1 cellular context compared by ENCODE assay signal in the genomic region with DNA sequence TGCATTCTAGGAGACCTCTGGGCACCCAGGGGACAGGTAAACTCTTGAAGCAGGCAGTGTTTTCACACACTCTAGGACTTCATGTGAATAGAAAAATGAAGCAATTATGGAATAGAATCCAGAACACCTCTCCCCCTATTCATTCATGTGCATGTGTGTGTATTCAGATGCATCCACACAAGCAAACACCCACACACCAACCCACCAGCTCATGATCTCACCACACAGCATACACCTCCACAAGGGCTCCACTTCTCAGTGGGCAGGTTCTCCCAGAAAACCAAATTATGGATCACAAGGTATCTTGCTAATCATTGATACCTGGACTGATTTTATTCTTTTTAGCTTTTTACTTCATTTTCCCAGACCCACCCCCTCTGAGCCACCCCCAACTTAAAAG.
TF ChIP-seq lines count a peak whose summit lies in the region.

No MANE protein-coding gene starts in this region.

TF ChIP-seq in K562, 482 proteins besides CTCF, POLR2A, EP300 and RAD21:
- TF ChIP-seq SLC30A9 (CRISPR knock-in tag; IDR thresholded peaks at IDR 0.05) (no peak), MBD2 (IDR thresholded peaks at IDR 0.05; ENCODE audit: borderline replicate concordance, low read depth) (no peak), SIRT6 (IDR thresholded peaks at IDR 0.05; ENCODE audit: low read depth, low read length) (no peak), EGR1 (conservative IDR thresholded peaks at IDR 0.05) (0 out of 2 replicates have a peak, but pooled peaks have one; percentile 8), ZNF668 (CRISPR knock-in tag; IDR thresholded peaks at IDR 0.05) (no peak), RNF2 (IDR thresholded peaks at IDR 0.05) (no peak), CTBP1 (IDR thresholded peaks at IDR 0.05; ENCODE audit: borderline replicate concordance) (no peak)
